ENCODE assay signal across 7 cellular contexts in the genomic region with DNA sequence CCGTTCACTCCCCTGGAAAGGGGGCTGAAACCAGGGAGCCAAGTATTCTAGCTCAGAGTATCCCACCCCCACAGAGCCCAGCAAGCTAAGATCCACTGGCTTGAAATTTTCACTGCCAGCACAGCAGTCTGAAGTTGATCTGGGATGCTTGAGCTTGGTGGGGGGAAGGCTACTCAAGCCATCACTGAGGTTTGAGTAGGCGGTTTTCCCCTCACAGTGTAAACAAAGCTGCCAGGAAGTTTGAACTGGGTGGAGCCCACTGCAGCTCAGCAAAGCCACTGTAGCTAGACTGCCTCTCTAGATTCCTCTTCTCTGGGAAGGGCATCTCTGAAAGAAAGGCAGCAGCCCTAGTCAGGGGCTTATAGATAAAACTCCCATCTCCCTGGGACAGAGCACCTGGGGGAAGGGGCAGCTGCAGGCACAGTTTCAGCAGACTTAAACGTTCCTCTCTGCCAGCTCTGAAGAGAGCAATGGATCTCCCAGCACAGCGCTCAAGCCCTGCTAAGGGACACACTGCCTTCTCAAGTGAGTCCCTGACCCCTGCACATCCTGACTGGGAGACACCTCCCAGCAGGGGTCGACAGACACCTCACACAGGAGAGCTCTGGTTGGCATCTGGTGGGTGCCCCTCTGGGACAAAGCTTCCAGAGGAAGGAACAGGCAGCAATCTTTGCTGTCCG.
A peak's percentile ranks its signal among the peaks of the same experiment; 100 is the strongest.
DNase-seq lines count a peak whose midpoint lies in the region; ATAC-seq lines count a peak whose summit lies in the region.
"Not testable (repeated sequence)": the region's sequence is repeated elsewhere in the genome, so short reads cannot be mapped to it uniquely, and the experiment has no call there.

No MANE protein-coding gene starts in this region.

- H3K4me3 Mint-ChIP-seq in activated CD4-positive, alpha-beta T cell treated with anti-CD3 and anti-CD28 coated beads, Interleukin-2, amount 10 ng/mL, durations not matched to agents 24 days and 14 days; effector memory CD8-positive, alpha-beta T cell: not testable (repeated sequence)

- H3K4me1 Mint-ChIP-seq in activated CD4-positive, alpha-beta T cell treated with anti-CD3 and anti-CD28 coated beads, Interleukin-2, amount 10 ng/mL, durations not matched to agents 24 days and 14 days; effector memory CD8-positive, alpha-beta T cell (ENCODE audit: low read depth in 2 of 2): not testable (repeated sequence)

- intact Hi-C loops in activated CD4-positive, alpha-beta T cell treated with anti-CD3 and anti-CD28 coated beads, Interleukin-2, amount 10 ng/mL, durations not matched to agents 24 days and 14 days (cut with micrococcal nuclease): not testable (repeated sequence)

- H3K27me3 Mint-ChIP-seq in activated CD4-positive, alpha-beta T cell treated with anti-CD3 and anti-CD28 coated beads, Interleukin-2, amount 10 ng/mL, durations not matched to agents 24 days and 14 days; effector memory CD8-positive, alpha-beta T cell: not testable (repeated sequence)

- not testable (repeated sequence) for H3K36me3 Mint-ChIP-seq in activated CD4-positive, alpha-beta T cell treated with anti-CD3 and anti-CD28 coated beads, Interleukin-2, amount 10 ng/mL, durations not matched to agents 24 days and 14 days (ENCODE audit: low read depth); effector memory CD8-positive, alpha-beta T cell (ENCODE audit: insufficient read depth)

- DNase-seq in activated CD4-positive, alpha-beta T cell treated with anti-CD3 and anti-CD28 coated beads, Interleukin-2, amount 10 ng/mL, durations not matched to agents 24 days and 14 days: peak; percentile 58
- DNase-seq in effector memory CD8-positive, alpha-beta T cell: not testable (repeated sequence)

- H3K9me3 Mint-ChIP-seq in activated CD4-positive, alpha-beta T cell treated with anti-CD3 and anti-CD28 coated beads, Interleukin-2, amount 10 ng/mL, durations not matched to agents 24 days and 14 days; effector memory CD8-positive, alpha-beta T cell: not testable (repeated sequence)

- not testable (repeated sequence) for H3K27ac Mint-ChIP-seq in activated CD4-positive, alpha-beta T cell treated with anti-CD3 and anti-CD28 coated beads, Interleukin-2, amount 10 ng/mL, durations not matched to agents 24 days and 14 days; effector memory CD8-positive, alpha-beta T cell

- ATAC-seq in GM18868 (IDR thresholded peaks at IDR 0.05; ENCODE audit: unreplicated experiment) (peak; percentile 89), GM19455 (IDR thresholded peaks at IDR 0.05; ENCODE audit: unreplicated experiment) (peak; percentile 59), GM21786 (IDR thresholded peaks at IDR 0.05; ENCODE audit: unreplicated experiment) (peak; percentile 68), HG02870 (IDR thresholded peaks at IDR 0.05; ENCODE audit: unreplicated experiment) (peak; percentile 84), HG03378 (IDR thresholded peaks at IDR 0.05; ENCODE audit: unreplicated experiment) (peak; percentile 82)
- peak; percentile 65 for ATAC-seq in effector memory CD8-positive, alpha-beta T cell (replicated peaks)
